13 cellular contexts compared by ENCODE assay signal in genomic region chr13:24539500-24540165, GRCh38. TPM values are rescaled to one million over a fixed set of nuclear protein-coding genes. Genes with fewer than 3 reads are reported as not detected.
A peak's percentile ranks its signal among the peaks of the same experiment; 100 is the strongest.
DNase-seq lines count a peak whose midpoint lies in the region; ATAC-seq and TF ChIP-seq lines count a peak whose summit lies in the region.
"Had no signal": no experiment of that assay in that cellular context is flagged by ENCODE, and none has a peak within 500 bp of the region (broad histone marks: within the 10 kb centered on the region; RNA-seq: fewer than 3 reads in every experiment).

No MANE protein-coding gene starts in this region.

- TF ChIP-seq CTCF in Panc1 (IDR thresholded peaks at IDR 0.05) = no peak

- POLR2A ChIA-PET in Panc1 (lab: Charles Lee) = no interaction called here

- H3K36me3 ChIP-seq in Panc1 (ENCODE audit: control insufficient read depth, insufficient read depth, low read length) = no peaks in the 10 kb centered on the region
- H3K36me3 ChIP-seq: BLaER1 treated with 17β-estradiol and CSF1 and Interleukin-3, amounts not matched to agents 10 nM and 100 nM had no signal

- DNase-seq in Right ventricle myocardium inferior (ENCODE audit: missing footprints) (peak; percentile 68), left ventricle myocardium superior (no peak), Panc1 (ENCODE audit: low read depth, low spot score) (no peak), dedifferentiated amniotic fluid mesenchymal stem cell (ENCODE audit: extremely low spot score) (peak; percentile 1), NCI-H1048 (lab: John Stamatoyannopoulos, UW) (no peak), GM03348 (ENCODE audit: low spot score) (no peak)
- DNase-seq: ACHN; CD4-positive, CD25-positive, alpha-beta regulatory T cell; DMS53; GF-D8 had no signal

- H3K27me3 ChIP-seq in Panc1 (ENCODE audit: control insufficient read depth, insufficient read depth, low read length) = peaks cover 4% of the 10 kb centered on the region; the same call in 1 of the 2 replicates

- H3K4me3 ChIP-seq in Panc1 (ENCODE audit: low read depth in 2 of 2, low read length in 2 of 2) = no peak overlapping the region
- H3K4me3 ChIP-seq: BLaER1 treated with 17β-estradiol and CSF1 and Interleukin-3, amounts not matched to agents 10 nM and 100 nM had no signal

- in situ Hi-C loops in Panc1 (cut with HindIII; ENCODE audit: low pct_unique_long_range_greater_than_20kb, low sequenced_read_pairs) = no loop called here

- ATAC-seq in Right ventricle myocardium inferior (no peak), left ventricle myocardium superior (no peak), Panc1 (peak; percentile 30; the same call in 1 of the 2 replicates), HG03442 (IDR thresholded peaks at IDR 0.05; ENCODE audit: unreplicated experiment) (no peak)
- ATAC-seq: HCT116 had no signal

- H3K9me3 ChIP-seq in Panc1 (ENCODE audit: control insufficient read depth, insufficient read depth, low read depth, low read length) = no peaks in the 10 kb centered on the region
- H3K9me3 ChIP-seq: BLaER1 treated with 17β-estradiol and CSF1 and Interleukin-3, amounts not matched to agents 10 nM and 100 nM had no signal

- H3K27ac ChIP-seq in Panc1 (ENCODE audit: low read length) = no peak overlapping the region
- H3K27ac ChIP-seq: BLaER1 treated with 17β-estradiol and CSF1 and Interleukin-3, amounts not matched to agents 10 nM and 100 nM had no signal

- CTCF ChIA-PET in Panc1 (lab: Charles Lee) = no interaction called here

- no TSS peak for BruUV-seq in Panc1 (replicated peaks; lab: Mats Ljungman, UMichigan)

- H3K4me1 ChIP-seq in Panc1 (ENCODE audit: control insufficient read depth, insufficient read depth, low read length) = no peaks in the 10 kb centered on the region

- intact Hi-C loops in Right ventricle myocardium inferior (cut with DNase I) (no loop called here), left ventricle myocardium superior (cut with micrococcal nuclease) (no loop called here), Panc1 (cut with micrococcal nuclease; ENCODE audit: unreplicated experiment) (no loop called here)

RNA-seq across cellular contexts. Expression of gene PARP4, which starts 27.1 kb away (rescaled TPM):
- total RNA-seq in Right ventricle myocardium inferior (26.0 TPM), left ventricle myocardium superior (25.6 TPM), Panc1 (2021; ENCODE audit: unreplicated experiment) (44.0 TPM)
- polyA plus RNA-seq in Panc1 (2012; ENCODE audit: insufficient read length) = 21.7 TPM

Comparison
In these comparisons a context has a peak if more than half of its experiments do, and no peak if none do; other contexts are left out.
1. DNase-seq: peak in Right ventricle myocardium inferior (single experiment) and dedifferentiated amniotic fluid mesenchymal stem cell (single experiment); none in left ventricle myocardium superior (single experiment), Panc1 (single experiment), NCI-H1048 (single experiment) and GM03348 (single experiment).